ENCODE assay signal across 13 cellular contexts in the genomic region with DNA sequence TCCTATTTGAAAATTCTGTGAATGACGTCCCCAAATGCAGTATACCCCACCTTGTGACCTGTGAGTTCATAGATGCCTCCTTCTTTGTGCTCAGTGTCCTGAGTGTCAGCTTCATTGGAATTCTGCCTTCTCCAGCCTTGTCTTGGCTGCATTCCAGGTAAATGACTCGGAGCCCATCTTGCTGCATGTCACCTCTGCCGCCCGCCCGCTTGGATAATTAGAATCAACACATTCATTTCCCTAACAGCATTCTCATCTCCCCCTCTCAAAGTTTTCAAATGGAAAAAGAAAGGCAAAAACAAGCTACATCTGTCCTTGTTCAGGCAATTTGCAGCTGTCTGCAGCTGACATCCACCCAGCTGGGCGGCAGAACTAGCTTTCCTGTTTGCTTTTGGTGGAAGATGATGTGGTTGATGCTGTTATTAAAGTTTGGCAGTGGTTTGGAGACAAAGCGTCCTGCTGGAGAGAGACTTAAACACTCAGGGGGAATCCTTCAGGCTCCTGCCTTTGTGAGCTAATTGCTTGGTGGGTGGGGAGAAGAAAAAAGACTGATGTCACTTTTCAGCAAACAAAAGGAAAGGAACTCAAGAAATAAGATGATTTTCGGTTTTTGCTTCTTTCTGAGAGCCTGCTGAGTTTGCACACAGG.
DNase-seq lines count a peak whose midpoint lies in the region; ATAC-seq, FAIRE-seq and TF ChIP-seq lines count a peak whose summit lies in the region.
"Had no signal": no experiment of that assay in that cellular context is flagged by ENCODE, and none has a peak within 500 bp of the region (broad histone marks: within the 10 kb centered on the region; RNA-seq: fewer than 3 reads in every experiment).

No MANE protein-coding gene starts in this region.

- DNase-seq in Ammon's horn (ENCODE audit: low spot score): peak; percentile 5
- DNase-seq in NCI-H446 (lab: John Stamatoyannopoulos, UW): peak; percentile 72 to 77
- no peak for DNase-seq in GM12891 (ENCODE audit: insufficient read length, low spot score)
- DNase-seq in T1000 (lab: John Stamatoyannopoulos, UW): no peak
- no peak for DNase-seq in CD1c-positive myeloid dendritic cell (ENCODE audit: extremely low spot score)
- DNase-seq: activated CD8-positive, alpha-beta T cell treated with anti-CD3 and anti-CD28 coated beads, Interleukin-2, amount 10 ng/mL, durations not matched to agents 7 days and 5 days; colonic mucosa; GM23248; KBM-7; ovary had no signal

- 16% methylated on average over 8 of the region's 8 CpGs for WGBS in HUES64

- no peak for FAIRE-seq in GM12891 (lab: Jason Lieb, UNC)

- H3K9ac ChIP-seq in HUES64 (ENCODE audit: low read depth, low read length): peak overlapping the region; percentile 55; the same call in 1 of the 2 replicates
- peak overlapping the region; percentile 2 for H3K9ac ChIP-seq in iPS-18a (ENCODE audit: low read length)
- H3K9ac ChIP-seq: GM23248 had no signal

- peak overlapping the region; percentile 89 for H3K27ac ChIP-seq in HUES64 (ENCODE audit: low read depth, low read length)
- H3K27ac ChIP-seq in iPS-18a (ENCODE audit: low read length): peak overlapping the region; percentile 1
- H3K27ac ChIP-seq: colonic mucosa, GM23248, ovary had no signal

- ATAC-seq in GM18858 (IDR thresholded peaks at IDR 0.05; ENCODE audit: unreplicated experiment): no peak
- ATAC-seq: activated CD8-positive, alpha-beta T cell treated with anti-CD3 and anti-CD28 coated beads, Interleukin-2, amount 10 ng/mL, durations not matched to agents 7 days and 5 days had no signal

- peaks cover 25% of the 10 kb centered on the region for H3K4me1 ChIP-seq in HUES64 (ENCODE audit: insufficient read depth, low read length)
- H3K4me1 ChIP-seq in iPS-18a (ENCODE audit: control insufficient read depth, low read depth, low read length): peaks cover 20% of the 10 kb centered on the region
- H3K4me1 ChIP-seq: colonic mucosa had no signal

- H3K4me3 ChIP-seq in HUES64 (ENCODE audit: low read length): peak overlapping the region; percentile 29; the same call in 1 of the 2 replicates
- H3K4me3 ChIP-seq in iPS-18a (ENCODE audit: low read length): peak overlapping the region; percentile 2
- H3K4me3 ChIP-seq: colonic mucosa, GM23248, ovary had no signal

- TF ChIP-seq POLR2A in GM12891 (IDR thresholded peaks at IDR 0.05; ENCODE audit: low read depth, low read length): no peak

- no peaks in the 10 kb centered on the region for H3K27me3 ChIP-seq in HUES64 (ENCODE audit: insufficient read depth, low read length)
- H3K27me3 ChIP-seq in iPS-18a (ENCODE audit: control insufficient read depth, insufficient read depth, low read length): no peaks in the 10 kb centered on the region
- H3K27me3 ChIP-seq: colonic mucosa, ovary had no signal

- H3K36me3 ChIP-seq in HUES64 (ENCODE audit: insufficient read depth, low read length) (no peaks in the 10 kb centered on the region), iPS-18a (ENCODE audit: control insufficient read depth, low read depth, low read length) (no peaks in the 10 kb centered on the region)
- H3K36me3 ChIP-seq: colonic mucosa, ovary had no signal

- H3K9me3 ChIP-seq in HUES64 (ENCODE audit: insufficient read depth, low read depth, low read length) (no peaks in the 10 kb centered on the region), iPS-18a (ENCODE audit: control insufficient read depth, low read depth, low read length) (no peaks in the 10 kb centered on the region)
- H3K9me3 ChIP-seq: colonic mucosa, ovary had no signal

TF ChIP-seq in GM12891, 5 proteins besides CTCF, POLR2A, EP300 and RAD21:
- TF ChIP-seq SPI1 (IDR thresholded peaks at IDR 0.05; ENCODE audit: low read depth, low read length) (no peak), TAF1 (IDR thresholded peaks at IDR 0.05; ENCODE audit: low read depth, low read length) (no peak), POU2F2 (IDR thresholded peaks at IDR 0.05; ENCODE audit: low read depth, low read length) (no peak), POLR2AphosphoS5 (IDR thresholded peaks at IDR 0.05; ENCODE audit: low read depth, low read length) (no peak)

Comparison
In these comparisons a context has a peak if more than half of its experiments do, and no peak if none do; other contexts are left out.
1. DNase-seq: peak in Ammon's horn (single experiment) and NCI-H446 (2 of 2); none in GM12891 (single experiment), T1000 (single experiment) and CD1c-positive myeloid dendritic cell (single experiment).